ENCODE assay signal across 9 cellular contexts in the genomic region with DNA sequence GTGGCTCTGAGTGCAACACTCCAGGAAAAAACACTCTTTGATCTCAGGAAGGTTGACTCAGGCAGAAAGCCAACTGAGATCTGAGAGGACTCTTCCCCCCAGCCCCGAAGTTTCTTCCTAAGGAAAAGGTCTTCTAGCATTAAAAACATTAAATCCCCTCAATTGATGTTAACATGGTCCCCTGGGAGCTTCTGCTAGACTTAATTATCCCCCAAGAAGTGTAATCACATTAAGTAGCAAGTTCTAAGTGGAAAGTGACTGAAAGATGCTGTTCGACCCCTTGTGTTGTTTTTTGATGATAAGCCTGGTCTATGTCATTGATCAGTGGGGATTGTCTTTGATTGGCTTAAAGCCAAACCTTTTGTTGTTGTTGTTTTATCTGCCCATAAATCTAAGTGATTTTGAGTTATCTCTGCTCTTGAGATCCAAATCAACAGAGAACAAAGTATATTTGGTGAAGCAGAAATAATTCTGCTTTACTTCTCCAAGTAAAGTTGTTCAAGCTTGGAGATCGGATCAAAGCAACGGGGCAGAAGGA. TPM values are rescaled to one million over a fixed set of nuclear protein-coding genes. Genes with fewer than 3 reads are reported as not detected.
DNase-seq lines count a peak whose midpoint lies in the region; ATAC-seq and TF ChIP-seq lines count a peak whose summit lies in the region.
"Had no signal": no experiment of that assay in that cellular context is flagged by ENCODE, and none has a peak within 500 bp of the region (broad histone marks: within the 10 kb centered on the region; RNA-seq: fewer than 3 reads in every experiment).

No MANE protein-coding gene starts in this region.

- TF ChIP-seq POLR2A in tibial nerve (IDR thresholded peaks at IDR 0.05), result no peak

- BruUV-seq in MCF 10A (replicated peaks; lab: Mats Ljungman, UMichigan), result no TSS peak

- CTCF ChIA-PET in MCF 10A (lab: Yijun Ruan, JAX), result interaction anchor here (0.5 to 6.7 kb wide), 11 partner anchors 10 to 1307 kb away, joined by 3 to 46 read pairs (median 4); no protein-coding TSS in a partner anchor

- no peaks in the 10 kb centered on the region for H3K27me3 ChIP-seq in lung (ENCODE audit: control insufficient read depth, insufficient read depth)
- no peaks in the 10 kb centered on the region for H3K27me3 ChIP-seq in tibial nerve

- peak; percentile 38 for DNase-seq in DMS79 treated with DMSO at 0.1 percent for 48 hours (lab: John Stamatoyannopoulos, UW)
- DNase-seq in DMS79 (lab: John Stamatoyannopoulos, UW), result no peak
- DNase-seq in MCF 10A (ENCODE audit: unreplicated experiment), result no peak
- DNase-seq in lung (ENCODE audit: low spot score), result no peak
- no peak for DNase-seq in tibial nerve (ENCODE audit: low spot score in 2 of 2)

- H3K4me3 Mint-ChIP-seq in MCF 10A (ENCODE audit: unreplicated experiment), result peak overlapping the region; percentile 94
- H3K4me3 Mint-ChIP-seq: activated CD4-positive, alpha-beta T cell treated with anti-CD3 and anti-CD28 coated beads for 36 hours had no signal

- no peak for ATAC-seq in lung (ENCODE audit: insufficient read depth, low FRiP score)
- no peak for ATAC-seq in GM19395 (IDR thresholded peaks at IDR 0.05; ENCODE audit: unreplicated experiment)
- no peak for ATAC-seq in HG03342 (IDR thresholded peaks at IDR 0.05; ENCODE audit: unreplicated experiment)
- ATAC-seq in HG03565 (IDR thresholded peaks at IDR 0.05; ENCODE audit: unreplicated experiment), result no peak

- 33 to 43% methylated on average over 4 of the region's 4 CpGs for WGBS in lung, 2 donors
- WGBS in tibial nerve, 2 donors, result 45 to 49% methylated on average over 4 of the region's 4 CpGs

- H3K36me3 Mint-ChIP-seq in MCF 10A (ENCODE audit: insufficient read depth, unreplicated experiment), result peaks cover 11% of the 10 kb centered on the region

- no peaks in the 10 kb centered on the region for H3K9me3 ChIP-seq in lung (ENCODE audit: control insufficient read depth in 2 of 2, insufficient read depth in 1 of 2, low read length in 1 of 2)
- H3K9me3 ChIP-seq in tibial nerve, result no peaks in the 10 kb centered on the region

- peak overlapping the region; percentile 46 for H3K27ac Mint-ChIP-seq in MCF 10A (ENCODE audit: low read depth, unreplicated experiment)
- H3K27ac Mint-ChIP-seq: activated CD4-positive, alpha-beta T cell treated with anti-CD3 and anti-CD28 coated beads for 36 hours had no signal

- TF ChIP-seq CTCF in MCF 10A (IDR thresholded peaks at IDR 0.05; ENCODE audit: unreplicated experiment) (no peak), lung (IDR thresholded peaks at IDR 0.05; ENCODE audit: control extremely low read depth, extremely low read depth) (no peak), tibial nerve (IDR thresholded peaks at IDR 0.05) (no peak)

- H3K4me1 ChIP-seq in lung (ENCODE audit: control insufficient read depth in 2 of 2, insufficient read depth in 2 of 2, low read length in 2 of 2) (peaks cover 0 to 16% of the 10 kb centered on the region in 2 donors), tibial nerve (peaks cover 0 to 58% (median 6%) of the 10 kb centered on the region in 4 donors)

- H3K36me3 ChIP-seq in lung (ENCODE audit: control insufficient read depth in 2 of 2, insufficient read depth in 2 of 2, low read length in 2 of 2) (peaks cover 1 to 4% of the 10 kb centered on the region in 2 donors), tibial nerve (peaks cover 0 to 7% (median 0%) of the 10 kb centered on the region in 3 donors)

- H3K4me3 ChIP-seq in lung, result peak overlapping the region; percentile 37
- H3K4me3 ChIP-seq in tibial nerve, result peak overlapping the region in 3 of 4 donors; percentile 19 to 84 (median 28)

- H3K27ac ChIP-seq in lung (ENCODE audit: low read depth in 1 of 2, low read length in 1 of 2), result peak overlapping the region in 1 of 2 donors; percentile 67
- peak overlapping the region in 2 of 4 donors; percentile 91 for H3K27ac ChIP-seq in tibial nerve

- H3K4me1 Mint-ChIP-seq in MCF 10A (ENCODE audit: insufficient read depth, unreplicated experiment), result peaks cover 40% of the 10 kb centered on the region

- no peaks in the 10 kb centered on the region for H3K27me3 Mint-ChIP-seq in MCF 10A (ENCODE audit: insufficient read depth, unreplicated experiment)

- POLR2A ChIA-PET in MCF 10A (lab: Yijun Ruan, JAX), result interaction anchor here (1.0 to 1.8 kb wide), 2 partner anchors 826 to 1307 kb away, joined by 3 to 5 read pairs; no protein-coding TSS in a partner anchor

- no peaks in the 10 kb centered on the region for H3K9me3 Mint-ChIP-seq in MCF 10A (ENCODE audit: unreplicated experiment)

- no peak for TF ChIP-seq EP300 in tibial nerve (IDR thresholded peaks at IDR 0.05)

- intact Hi-C loops in MCF 10A (cut with micrococcal nuclease), result loop anchor here (2.0 to 10.0 kb wide), 12 partner anchors 176 to 1241 kb away; no protein-coding TSS in a partner anchor

RNA-seq across cellular contexts. Expression of a gene that starts 3.4 kb away (rescaled TPM):
- total RNA-seq in MCF 10A (2022), result 66.6 and 117 TPM in 2 replicates
- total RNA-seq in lung, result 100 to 1,000 TPM in 1 of 2 donors, 10 to 100 TPM in 1; 95.8 to 188 TPM
- polyA plus RNA-seq in lung, result 10 to 100 TPM; 18.5 to 47.6 TPM
- total RNA-seq in tibial nerve, result 10 to 100 TPM; 45.7 to 90.0 (median 57.7) TPM
